Comparison of ENCODE assay signal across 8 cellular contexts in the genomic region with DNA sequence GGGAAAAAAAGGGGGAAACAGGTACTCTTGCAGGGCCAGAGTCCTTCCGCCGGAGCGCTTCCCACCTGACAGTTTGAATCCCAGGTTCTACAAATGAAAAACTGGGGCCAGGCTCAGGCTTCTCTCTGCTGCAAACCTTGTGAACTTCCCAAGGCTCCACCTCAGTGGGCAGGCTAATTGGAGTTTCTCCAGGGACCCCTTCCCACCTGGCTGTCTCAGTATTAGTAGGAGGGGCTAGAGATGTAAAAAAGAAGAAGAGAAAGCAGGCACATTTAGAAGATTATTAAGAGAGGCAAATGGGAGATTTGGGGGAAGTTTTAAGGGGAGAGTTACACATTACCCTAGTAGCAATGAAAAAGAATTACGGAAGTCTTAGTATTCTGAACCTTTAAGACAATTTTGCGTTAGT. TPM values are rescaled to one million over a fixed set of nuclear protein-coding genes. Genes with fewer than 3 reads are reported as not detected.
A peak's percentile ranks its signal among the peaks of the same experiment; 100 is the strongest.
DNase-seq lines count a peak whose midpoint lies in the region; ATAC-seq and TF ChIP-seq lines count a peak whose summit lies in the region.

No MANE protein-coding gene starts in this region.

- TF ChIP-seq CTCF in right atrium auricular region (IDR thresholded peaks at IDR 0.05) (no peak), fibroblast of mammary gland (conservative IDR thresholded peaks at IDR 0.05; ENCODE audit: control insufficient read depth, insufficient read depth, low read depth, low read length) (no peak)

- ATAC-seq in Right ventricle myocardium inferior (no peak), GM19395 (IDR thresholded peaks at IDR 0.05; ENCODE audit: unreplicated experiment) (no peak), HG02623 (IDR thresholded peaks at IDR 0.05; ENCODE audit: unreplicated experiment) (no peak), GM19452 (IDR thresholded peaks at IDR 0.05; ENCODE audit: unreplicated experiment) (no peak)

- DNase-seq in right atrium auricular region (ENCODE audit: low spot score), result no peak
- no peak for DNase-seq in Right ventricle myocardium inferior (ENCODE audit: missing footprints)
- DNase-seq in UCSD-AML1 (lab: John Stamatoyannopoulos, UW; ENCODE audit: unreplicated experiment), result peak; percentile 46
- DNase-seq in fibroblast of mammary gland (ENCODE audit: low read depth), result no peak
- peak; percentile 47 for DNase-seq in renal cortical epithelial cell (ENCODE audit: low read depth)

- no peaks in the 10 kb centered on the region for H3K36me3 ChIP-seq in right atrium auricular region

- peaks cover 0 to 27% of the 10 kb centered on the region in 2 donors for H3K4me1 ChIP-seq in right atrium auricular region

- H3K9me3 ChIP-seq in right atrium auricular region, result no peaks in the 10 kb centered on the region

- peak overlapping the region; percentile 57 to 73 for H3K4me3 ChIP-seq in right atrium auricular region
- peak overlapping the region; percentile 66 for H3K4me3 ChIP-seq in fibroblast of mammary gland (ENCODE audit: control insufficient read depth, low read depth, low read length)

- intact Hi-C loops in Right ventricle myocardium inferior (cut with DNase I), result loop anchor here (5.0 kb wide), 1 partner anchor 53 kb away; no protein-coding TSS in a partner anchor

- H3K27me3 ChIP-seq in right atrium auricular region, result no peaks in the 10 kb centered on the region

- H3K27ac ChIP-seq in right atrium auricular region, result peak overlapping the region; percentile 87 to 90

RNA-seq across cellular contexts. Expression of a gene that starts 20.0 kb away (rescaled TPM):
- total RNA-seq in right atrium auricular region (1 to 10 TPM; 6.5 to 6.9 TPM), Right ventricle myocardium inferior (3.0 TPM), renal cortical epithelial cell (1.2 and 2.2 TPM in 2 replicates)

RNA-seq across cellular contexts. Expression of a gene that starts 41.8 kb away (rescaled TPM):
- under 1 TPM in 1 of 2 donors, not detected in 1; 0.75 TPM for total RNA-seq in right atrium auricular region
- 0.38 TPM for total RNA-seq in Right ventricle myocardium inferior
- not detected in 2 replicates for total RNA-seq in renal cortical epithelial cell

Comparison
In these comparisons a context has a peak if more than half of its experiments do, and no peak if none do; other contexts are left out.
1. DNase-seq: peak in UCSD-AML1 (single experiment) and renal cortical epithelial cell (single experiment); none in right atrium auricular region (single experiment), Right ventricle myocardium inferior (single experiment) and fibroblast of mammary gland (single experiment).